Comparison of ENCODE assay signal across 10 cellular contexts in genomic region chr16:49462989-49463371, GRCh38.
A peak's percentile ranks its signal among the peaks of the same experiment; 100 is the strongest.
DNase-seq lines count a peak whose midpoint lies in the region; ATAC-seq and TF ChIP-seq lines count a peak whose summit lies in the region.
"Had no signal": no experiment of that assay in that cellular context is flagged by ENCODE, and none has a peak within 500 bp of the region (broad histone marks: within the 10 kb centered on the region; RNA-seq: fewer than 3 reads in every experiment).

No MANE protein-coding gene starts in this region.

- peaks cover 15% of the 10 kb centered on the region for H3K4me1 Mint-ChIP-seq in memory B cell

- H3K36me3 Mint-ChIP-seq in memory B cell = no peaks in the 10 kb centered on the region

- H3K27ac ChIP-seq in Peyer's patch = peak overlapping the region in 1 of 4 donors; percentile 65

- peak overlapping the region; percentile 52 for H3K27ac Mint-ChIP-seq in memory B cell

- no peak overlapping the region for H3K4me3 ChIP-seq in Peyer's patch

- peaks cover 0 to 10% (median 0%) of the 10 kb centered on the region in 4 donors for H3K4me1 ChIP-seq in Peyer's patch

- H3K27me3 Mint-ChIP-seq in memory B cell = peaks cover 6% of the 10 kb centered on the region

- H3K4me3 Mint-ChIP-seq in memory B cell = no peak overlapping the region

- no peaks in the 10 kb centered on the region for H3K27me3 ChIP-seq in Peyer's patch

- TF ChIP-seq CTCF in GM12872 (IDR thresholded peaks at IDR 0.05; ENCODE audit: insufficient read depth, low read depth, low read length) (0 out of 3 replicates have a peak, but pooled peaks have one; percentile 8), Peyer's patch (IDR thresholded peaks at IDR 0.05) (no peak)

- H3K36me3 ChIP-seq in Peyer's patch = no peaks in the 10 kb centered on the region

- no peaks in the 10 kb centered on the region for H3K9me3 ChIP-seq in Peyer's patch

- DNase-seq in Peyer's patch (peak in 2 of 3 donors; percentile 40 to 51), memory B cell (ENCODE audit: low spot score in 2 of 2) (no peak), Ammon's horn (ENCODE audit: low spot score) (no peak), NCI-H2107 treated with DMSO at 0.1 percent for 48 hours (lab: John Stamatoyannopoulos, UW; ENCODE audit: unreplicated experiment) (no peak)
- DNase-seq: activated gamma-delta T cell, NCI-H1694 treated with DMSO at 0.1 percent for 48 hours had no signal

- ATAC-seq in HG02840 (IDR thresholded peaks at IDR 0.05; ENCODE audit: low FRiP score, unreplicated experiment) (peak; percentile 4), memory B cell (ENCODE audit: low read depth) (no peak), GM18520 (IDR thresholded peaks at IDR 0.05; ENCODE audit: unreplicated experiment) (no peak), GM21529 (IDR thresholded peaks at IDR 0.05; ENCODE audit: unreplicated experiment) (no peak)

- no peak for TF ChIP-seq POLR2A in Peyer's patch (IDR thresholded peaks at IDR 0.05)

- H3K9me3 Mint-ChIP-seq in memory B cell = peaks cover 2% of the 10 kb centered on the region

Comparison
In these comparisons a context has a peak if more than half of its experiments do, and no peak if none do; other contexts are left out.
1. DNase-seq: peak in Peyer's patch (2 of 3); none in memory B cell (0 of 2), Ammon's horn (single experiment) and NCI-H2107 treated with DMSO at 0.1 percent for 48 hours (single experiment).